ENCODE assay signal across 9 cellular contexts in the genomic region with DNA sequence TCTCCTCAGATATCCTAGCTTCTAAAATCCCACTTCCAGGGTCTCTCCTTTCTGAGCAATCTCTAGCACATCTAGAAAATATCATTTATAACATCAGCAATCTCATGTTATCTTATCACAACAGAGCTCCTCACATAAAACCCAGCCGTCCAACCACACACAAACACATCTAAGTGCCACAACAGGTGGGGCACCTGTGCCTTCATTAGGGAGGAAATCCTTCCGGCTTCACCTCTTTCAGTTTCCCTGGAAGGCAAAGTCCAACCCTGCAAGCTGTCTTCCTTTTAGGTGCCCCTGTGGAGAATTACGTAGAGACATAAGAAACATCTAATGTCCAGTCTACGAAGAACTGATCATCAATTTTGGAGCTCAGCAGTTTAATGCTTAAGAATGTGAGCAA. TPM values are rescaled to one million over a fixed set of nuclear protein-coding genes. Genes with fewer than 3 reads are reported as not detected.
A peak's percentile ranks its signal among the peaks of the same experiment; 100 is the strongest.
DNase-seq lines count a peak whose midpoint lies in the region; ATAC-seq and TF ChIP-seq lines count a peak whose summit lies in the region.
"Had no signal": no experiment of that assay in that cellular context is flagged by ENCODE, and none has a peak within 500 bp of the region (broad histone marks: within the 10 kb centered on the region; RNA-seq: fewer than 3 reads in every experiment).

No MANE protein-coding gene starts in this region.

- no peak overlapping the region for H3K27ac Mint-ChIP-seq in activated CD4-positive, alpha-beta T cell treated with anti-CD3 and anti-CD28 coated beads, Interleukin-2, amount 10 ng/mL, durations not matched to agents 7 days and 5 days
- H3K27ac Mint-ChIP-seq in activated CD8-positive, alpha-beta T cell treated with anti-CD3 and anti-CD28 coated beads for 36 hours = no peak overlapping the region
- H3K27ac Mint-ChIP-seq in stimulated activated effector memory CD8-positive, alpha-beta T cell treated with anti-CD3 and anti-CD28 coated beads, Interleukin-12 subunit alpha, Interleukin-12 subunit beta, amount 100 ng/mL, for 72 hours = no peak overlapping the region

- TF ChIP-seq CTCF in activated CD8-positive, alpha-beta T cell treated with anti-CD3 and anti-CD28 coated beads for 36 hours (IDR thresholded peaks at IDR 0.05) = no peak
- TF ChIP-seq CTCF in GM10266 (IDR thresholded peaks at IDR 0.05; ENCODE audit: control insufficient read depth, insufficient read depth, low read depth, missing control alignments) = no peak

- no peaks in the 10 kb centered on the region for H3K9me3 Mint-ChIP-seq in activated CD4-positive, alpha-beta T cell treated with anti-CD3 and anti-CD28 coated beads, Interleukin-2, amount 10 ng/mL, durations not matched to agents 7 days and 5 days
- no peaks in the 10 kb centered on the region for H3K9me3 Mint-ChIP-seq in activated CD8-positive, alpha-beta T cell treated with anti-CD3 and anti-CD28 coated beads for 36 hours
- H3K9me3 Mint-ChIP-seq in stimulated activated effector memory CD8-positive, alpha-beta T cell treated with anti-CD3 and anti-CD28 coated beads, Interleukin-12 subunit alpha, Interleukin-12 subunit beta, amount 100 ng/mL, for 72 hours = no peaks in the 10 kb centered on the region

- peak overlapping the region; percentile 71 for H3K4me3 ChIP-seq in iPS-11a (ENCODE audit: low read depth, low read length)

- no peaks in the 10 kb centered on the region for H3K27me3 Mint-ChIP-seq in activated CD4-positive, alpha-beta T cell treated with anti-CD3 and anti-CD28 coated beads, Interleukin-2, amount 10 ng/mL, durations not matched to agents 7 days and 5 days
- H3K27me3 Mint-ChIP-seq in activated CD8-positive, alpha-beta T cell treated with anti-CD3 and anti-CD28 coated beads for 36 hours = no peaks in the 10 kb centered on the region

- no peak for DNase-seq in activated CD4-positive, alpha-beta T cell treated with anti-CD3 and anti-CD28 coated beads, Interleukin-2, amount 10 ng/mL, durations not matched to agents 7 days and 5 days
- DNase-seq in activated CD4-positive, alpha-beta T cell treated with anti-CD3 and anti-CD28 coated beads for 4 hours = no peak
- DNase-seq in activated CD8-positive, alpha-beta T cell treated with anti-CD3 and anti-CD28 coated beads for 36 hours = no peak
- DNase-seq in stimulated activated effector memory CD8-positive, alpha-beta T cell treated with anti-CD3 and anti-CD28 coated beads, Interleukin-12 subunit alpha, Interleukin-12 subunit beta, amount 100 ng/mL, for 72 hours (ENCODE audit: low spot score in 2 of 2) = no peak
- no peak for DNase-seq in GM10266 (ENCODE audit: extremely low spot score)
- DNase-seq: T1000 had no signal

- H3K4me3 Mint-ChIP-seq in activated CD4-positive, alpha-beta T cell treated with anti-CD3 and anti-CD28 coated beads, Interleukin-2, amount 10 ng/mL, durations not matched to agents 7 days and 5 days = peak overlapping the region; percentile 96
- H3K4me3 Mint-ChIP-seq in activated CD8-positive, alpha-beta T cell treated with anti-CD3 and anti-CD28 coated beads for 36 hours = peak overlapping the region; percentile 86
- H3K4me3 Mint-ChIP-seq in stimulated activated effector memory CD8-positive, alpha-beta T cell treated with anti-CD3 and anti-CD28 coated beads, Interleukin-12 subunit alpha, Interleukin-12 subunit beta, amount 100 ng/mL, for 72 hours = peak overlapping the region; percentile 95

- no peak for ATAC-seq in activated CD8-positive, alpha-beta T cell treated with anti-CD3 and anti-CD28 coated beads for 36 hours
- ATAC-seq in stimulated activated effector memory CD8-positive, alpha-beta T cell treated with anti-CD3 and anti-CD28 coated beads, Interleukin-12 subunit alpha, Interleukin-12 subunit beta, amount 100 ng/mL, for 72 hours = no peak
- ATAC-seq in HG03139 (IDR thresholded peaks at IDR 0.05; ENCODE audit: unreplicated experiment) = no peak
- ATAC-seq in HG03520 (IDR thresholded peaks at IDR 0.05; ENCODE audit: unreplicated experiment) = no peak

- H3K4me1 Mint-ChIP-seq in activated CD4-positive, alpha-beta T cell treated with anti-CD3 and anti-CD28 coated beads, Interleukin-2, amount 10 ng/mL, durations not matched to agents 7 days and 5 days = peaks cover 64% of the 10 kb centered on the region
- H3K4me1 Mint-ChIP-seq in activated CD8-positive, alpha-beta T cell treated with anti-CD3 and anti-CD28 coated beads for 36 hours (ENCODE audit: low read depth) = peaks cover 62% of the 10 kb centered on the region
- H3K4me1 Mint-ChIP-seq in stimulated activated effector memory CD8-positive, alpha-beta T cell treated with anti-CD3 and anti-CD28 coated beads, Interleukin-12 subunit alpha, Interleukin-12 subunit beta, amount 100 ng/mL, for 72 hours = peaks cover 55% of the 10 kb centered on the region

- H3K36me3 Mint-ChIP-seq in activated CD4-positive, alpha-beta T cell treated with anti-CD3 and anti-CD28 coated beads, Interleukin-2, amount 10 ng/mL, durations not matched to agents 7 days and 5 days (ENCODE audit: low read depth) = peaks cover 12% of the 10 kb centered on the region
- H3K36me3 Mint-ChIP-seq in activated CD8-positive, alpha-beta T cell treated with anti-CD3 and anti-CD28 coated beads for 36 hours (ENCODE audit: low read depth) = peaks cover 15% of the 10 kb centered on the region
- H3K36me3 Mint-ChIP-seq in stimulated activated effector memory CD8-positive, alpha-beta T cell treated with anti-CD3 and anti-CD28 coated beads, Interleukin-12 subunit alpha, Interleukin-12 subunit beta, amount 100 ng/mL, for 72 hours = peaks cover 25% of the 10 kb centered on the region

- CTCF ChIA-PET in activated CD4-positive, alpha-beta T cell treated with anti-CD3 and anti-CD28 coated beads, Interleukin-2, amount 10 ng/mL, durations not matched to agents 7 days and 5 days (lab: Charles Lee) = interaction anchor here (0.9 kb wide), 1 partner anchor 170 kb away, joined by 3 read pairs; no protein-coding TSS in a partner anchor
- CTCF ChIA-PET in activated CD8-positive, alpha-beta T cell treated with anti-CD3 and anti-CD28 coated beads for 36 hours (lab: Charles Lee) = interaction anchor here (1.3 to 4.4 kb wide), 3 partner anchors 13 to 21 kb away, joined by 3 to 26 read pairs (median 4); no protein-coding TSS in a partner anchor

- POLR2A ChIA-PET in activated CD4-positive, alpha-beta T cell treated with anti-CD3 and anti-CD28 coated beads, Interleukin-2, amount 10 ng/mL, durations not matched to agents 7 days and 5 days (lab: Charles Lee) = no interaction called here
- POLR2A ChIA-PET in activated CD8-positive, alpha-beta T cell treated with anti-CD3 and anti-CD28 coated beads for 36 hours (lab: Charles Lee) = interaction anchor here (0.6 to 4.8 kb wide), 6 partner anchors 10 to 533 kb away, joined by 3 to 48 read pairs (median 4); no protein-coding TSS in a partner anchor

- intact Hi-C loops in activated CD8-positive, alpha-beta T cell treated with anti-CD3 and anti-CD28 coated beads for 36 hours (cut with micrococcal nuclease) = no loop called here

RNA-seq across cellular contexts. Expression of a gene that starts 1.6 kb away (rescaled TPM):
- 10 to 100 TPM; 47.5 to 50.7 TPM for total RNA-seq in activated CD4-positive, alpha-beta T cell treated with anti-CD3 and anti-CD28 coated beads, Interleukin-2, amount 10 ng/mL, durations not matched to agents 7 days and 5 days
- 10 to 100 TPM; 28.6 to 36.0 TPM for total RNA-seq in activated CD8-positive, alpha-beta T cell treated with anti-CD3 and anti-CD28 coated beads for 36 hours

RNA-seq across cellular contexts. Expression of a gene that starts 1.6 kb away (rescaled TPM):
- total RNA-seq in activated CD4-positive, alpha-beta T cell treated with anti-CD3 and anti-CD28 coated beads, Interleukin-2, amount 10 ng/mL, durations not matched to agents 7 days and 5 days = 10 to 100 TPM; 35.8 to 40.2 TPM
- 10 to 100 TPM; 79.8 to 80.7 TPM for total RNA-seq in activated CD8-positive, alpha-beta T cell treated with anti-CD3 and anti-CD28 coated beads for 36 hours

RNA-seq across cellular contexts. Expression of a gene that starts 51.7 kb away (rescaled TPM):
- total RNA-seq in activated CD4-positive, alpha-beta T cell treated with anti-CD3 and anti-CD28 coated beads, Interleukin-2, amount 10 ng/mL, durations not matched to agents 7 days and 5 days = under 1 TPM; 0.30 to 0.37 TPM
- not detected for total RNA-seq in activated CD8-positive, alpha-beta T cell treated with anti-CD3 and anti-CD28 coated beads for 36 hours
